27 cellular contexts compared by ENCODE assay signal in genomic region chr15:65470866-65471265, GRCh38. TPM values are rescaled to one million over a fixed set of nuclear protein-coding genes. Genes with fewer than 3 reads are reported as not detected.
"Had no signal": no experiment of that assay in that cellular context is flagged by ENCODE, and none has a peak within 500 bp of the region (broad histone marks: within the 10 kb centered on the region; RNA-seq: fewer than 3 reads in every experiment).

No MANE protein-coding gene starts in this region.

- H3K4me3 ChIP-seq: body of pancreas, gastroesophageal sphincter, hepatocyte, ovary, skin epidermis, thoracic aorta had no signal

- ATAC-seq: activated T-cell treated with anti-CD3 and anti-CD28 coated beads, Interleukin-2, amount 50 U/mL, for 4 hours; body of pancreas; gastroesophageal sphincter; naive thymus-derived CD4-positive, alpha-beta T cell; sciatic nerve; stimulated activated naive CD8-positive, alpha-beta T cell treated with anti-CD3 and anti-CD28 coated beads, Interleukin-15, Interleukin-2, amounts not matched to agents 100 U/mL and 50 U/mL, for 24 hours; WTC11 had no signal

- DNase-seq: activated CD4-positive, alpha-beta T cell treated with anti-CD3 and anti-CD28 coated beads for 4 hours; activated CD4-positive, alpha-beta T cell treated with anti-CD3 and anti-CD28 coated beads, Interleukin-2, amount 50 U/mL, for 48 hours; activated CD8-positive, alpha-beta memory T cell treated with anti-CD3 and anti-CD28 coated beads for 24 hours; activated effector memory CD4-positive, alpha-beta T cell treated with Interleukin-2 at 50 U/mL for 16 hours; activated naive CD4-positive, alpha-beta T cell treated with Interleukin-2 at 50 U/mL for 16 hours; activated T-cell treated with anti-CD3 and anti-CD28 coated beads, Interleukin-2, amount 50 U/mL, for 4 hours; aorta; body of pancreas; dermis blood vessel endothelial cell; effector CD8-positive, alpha-beta T cell; erythroblast; midbrain; naive thymus-derived CD4-positive, alpha-beta T cell; ovary; retina; stimulated activated CD4-positive, alpha-beta T cell treated with anti-CD3 and anti-CD28 coated beads, Interleukin-12 subunit alpha, Interleukin-12 subunit beta, amount 100 ng/mL, for 4 hours; stimulated activated CD4-positive, alpha-beta T cell treated with anti-CD3 and anti-CD28 coated beads, Interleukin-4, amount 100 ng/mL, for 1 hour; stimulated activated naive CD8-positive, alpha-beta T cell treated with anti-CD3 and anti-CD28 coated beads, Interleukin-15, Interleukin-2, amounts not matched to agents 100 U/mL and 50 U/mL, for 24 hours; SW 1271; T-helper 2 cell; trophoblast cell had no signal

RNA-seq across cellular contexts. Expression of gene IGDCC4, which starts 48.1 kb away (rescaled TPM):
- polyA plus RNA-seq: aorta had no signal
